In the genomic region with DNA sequence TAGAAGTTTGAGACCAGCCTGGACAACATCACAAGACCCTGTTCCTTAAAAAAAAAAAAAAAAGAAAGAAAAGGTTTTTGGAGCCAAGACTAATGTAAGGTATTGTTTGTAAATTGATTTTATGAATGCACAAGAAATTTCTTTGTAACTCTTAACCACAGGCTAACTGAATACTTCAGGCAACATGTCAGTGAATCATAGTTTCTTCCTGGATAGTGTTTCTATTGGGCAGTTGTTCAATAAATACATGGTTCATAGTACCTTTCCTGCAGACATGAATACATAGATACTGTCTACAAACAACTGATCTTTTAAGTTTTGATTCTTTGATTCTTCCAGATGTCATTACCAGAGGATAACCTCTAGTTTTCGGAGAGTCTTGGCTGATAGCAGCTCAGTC, we compare ENCODE assay signal across 16 cellular contexts. TPM values are rescaled to one million over a fixed set of nuclear protein-coding genes. Genes with fewer than 3 reads are reported as not detected.
A peak's percentile ranks its signal among the peaks of the same experiment; 100 is the strongest.
DNase-seq lines count a peak whose midpoint lies in the region; ATAC-seq and TF ChIP-seq lines count a peak whose summit lies in the region.
"Had no signal": no experiment of that assay in that cellular context is flagged by ENCODE, and none has a peak within 500 bp of the region (broad histone marks: within the 10 kb centered on the region; RNA-seq: fewer than 3 reads in every experiment).

No MANE protein-coding gene starts in this region.

- H3K36me3 Mint-ChIP-seq in T-cell: peaks cover 22% of the 10 kb centered on the region

- TF ChIP-seq CTCF in AG04450 (IDR thresholded peaks at IDR 0.05; ENCODE audit: low read depth, low read length): no peak
- no peak for TF ChIP-seq CTCF in fibroblast of the aortic adventitia (IDR thresholded peaks at IDR 0.05; ENCODE audit: insufficient read depth, low read length)

- H3K27me3 ChIP-seq in AG04450 (ENCODE audit: control insufficient read depth, insufficient read depth, low read length): no peaks in the 10 kb centered on the region
- H3K27me3 ChIP-seq: colonic mucosa, MG63 had no signal

- no peaks in the 10 kb centered on the region for H3K9me3 ChIP-seq in AG04450 (ENCODE audit: control insufficient read depth, insufficient read depth, low read length)
- H3K9me3 ChIP-seq: colonic mucosa, MG63 had no signal

- no peak overlapping the region for H3K4me3 Mint-ChIP-seq in T-cell
- H3K4me3 Mint-ChIP-seq: activated naive CD4-positive, alpha-beta T cell treated with anti-CD3 and anti-CD28 coated beads, Interleukin-2, amount 10 ng/mL, durations not matched to agents 7 days and 5 days had no signal

- H3K4me3 ChIP-seq in AG04450 (ENCODE audit: low read depth, low read length) (no peak overlapping the region), fibroblast of the aortic adventitia (ENCODE audit: low read depth, low read length) (no peak overlapping the region)
- H3K4me3 ChIP-seq: colonic mucosa, MG63 had no signal

- peaks cover 31 to 38% (median 37%) of the 10 kb centered on the region in 3 donors for H3K4me1 Mint-ChIP-seq in T-cell

- CTCF ChIA-PET in AG04450 (lab: Charles Lee) (interaction anchor here (0.8 kb wide), 1 partner anchor 185 kb away, joined by 3 read pairs; a partner anchor contains a TSS), T-cell (lab: Charles Lee) (interaction anchor here (0.6 to 1.0 kb wide), 3 partner anchors 12 to 43 kb away, joined by 3 read pairs; no protein-coding TSS in a partner anchor)

- ATAC-seq in T-cell (replicated peaks in 1 of 4): no peak

- DNase-seq in AG04450 (ENCODE audit: low read depth, low spot score) (no peak), GM03348 (ENCODE audit: low spot score) (peak; percentile 64), amniotic epithelial cell (ENCODE audit: low read depth) (peak; percentile 32), fibroblast of the aortic adventitia (ENCODE audit: low read depth) (peak; percentile 61), NCI-H446 (lab: John Stamatoyannopoulos, UW) (no peak), T-cell (no peak), NCI-H146 (lab: John Stamatoyannopoulos, UW) (no peak)
- no peak for DNase-seq in activated naive CD4-positive, alpha-beta T cell (lab: John Stamatoyannopoulos, UW)
- DNase-seq: activated naive CD4-positive, alpha-beta T cell treated with anti-CD3 and anti-CD28 coated beads, Interleukin-2, amount 10 ng/mL, durations not matched to agents 7 days and 5 days; colonic mucosa; GF-D8; MG63; NCI-H2171 treated with DMSO at 0.1 percent for 48 hours; stimulated activated naive CD4-positive, alpha-beta T cell treated with Interleukin-2 at 50 U/mL for 16 hours; T-helper 2 cell had no signal

- peak overlapping the region in 1 of 2 donors; percentile 64 for H3K27ac Mint-ChIP-seq in T-cell
- H3K27ac Mint-ChIP-seq: activated naive CD4-positive, alpha-beta T cell treated with anti-CD3 and anti-CD28 coated beads, Interleukin-2, amount 10 ng/mL, durations not matched to agents 7 days and 5 days had no signal

- H3K27me3 Mint-ChIP-seq in T-cell: no peaks in the 10 kb centered on the region
- H3K27me3 Mint-ChIP-seq: activated naive CD4-positive, alpha-beta T cell treated with anti-CD3 and anti-CD28 coated beads, Interleukin-2, amount 10 ng/mL, durations not matched to agents 7 days and 5 days had no signal

- peak overlapping the region; percentile 65 for H3K27ac ChIP-seq in AG04450 (ENCODE audit: low read depth, low read length)
- H3K27ac ChIP-seq: colonic mucosa, HL-60 had no signal

- POLR2A ChIA-PET in AG04450 (lab: Yijun Ruan, JAX): interaction anchor here (0.9 to 1.7 kb wide), 2 partner anchors 11 to 12 kb away, joined by 3 to 10 read pairs; a partner anchor contains a TSS
- POLR2A ChIA-PET in T-cell (lab: Charles Lee): interaction anchor here in 1 of 2 donors (0.7 kb wide), 1 partner anchor 9 kb away, joined by 3 read pairs; no protein-coding TSS in a partner anchor

- H3K9me3 Mint-ChIP-seq in T-cell: no peaks in the 10 kb centered on the region
- H3K9me3 Mint-ChIP-seq: activated naive CD4-positive, alpha-beta T cell treated with anti-CD3 and anti-CD28 coated beads, Interleukin-2, amount 10 ng/mL, durations not matched to agents 7 days and 5 days had no signal

RNA-seq across cellular contexts. Expression of a gene that starts 11.6 kb away (rescaled TPM):
- polyA plus RNA-seq in AG04450 (2011; rRNA removed): 122 and 141 TPM in 2 replicates
- 60.5 and 78.0 TPM in 2 replicates for polyA minus RNA-seq in AG04450 (2011; rRNA and poly(A)+ RNA removed)
- total RNA-seq in fibroblast of the aortic adventitia (ENCODE audit: low replicate concordance): 76.3 and 157 TPM in 2 replicates
- 100 to 1,000 TPM; 110 to 141 (median 123) TPM for total RNA-seq in T-cell

RNA-seq across cellular contexts. Expression of a gene that starts 12.2 kb away (rescaled TPM):
- polyA plus RNA-seq in AG04450 (2011; rRNA removed): 52.2 and 68.9 TPM in 2 replicates
- 33.4 and 40.0 TPM in 2 replicates for polyA minus RNA-seq in AG04450 (2011; rRNA and poly(A)+ RNA removed)
- total RNA-seq in fibroblast of the aortic adventitia (ENCODE audit: low replicate concordance): 70.2 and 264 TPM in 2 replicates
- total RNA-seq in T-cell: 10 to 100 TPM; 25.4 to 37.0 (median 33.0) TPM

RNA-seq across cellular contexts. Expression of a gene that starts 41.7 kb away (rescaled TPM):
- polyA plus RNA-seq in AG04450 (2011; rRNA removed): 179 and 220 TPM in 2 replicates
- 190 and 197 TPM in 2 replicates for polyA minus RNA-seq in AG04450 (2011; rRNA and poly(A)+ RNA removed)
- 60.9 and 68.2 TPM in 2 replicates for total RNA-seq in fibroblast of the aortic adventitia (ENCODE audit: low replicate concordance)
- 100 to 1,000 TPM in 3 of 5 donors, 10 to 100 TPM in 2; 83.9 to 114 (median 107) TPM for total RNA-seq in T-cell

RNA-seq across cellular contexts. Expression of a gene that starts 41.9 kb away (rescaled TPM):
- polyA plus RNA-seq in AG04450 (2011; rRNA removed): 54.2 and 58.4 TPM in 2 replicates
- 70.5 and 94.3 TPM in 2 replicates for polyA minus RNA-seq in AG04450 (2011; rRNA and poly(A)+ RNA removed)
- 39.8 and 80.7 TPM in 2 replicates for total RNA-seq in fibroblast of the aortic adventitia (ENCODE audit: low replicate concordance)
- total RNA-seq in T-cell: 10 to 100 TPM; 39.4 to 64.9 (median 53.3) TPM

RNA-seq across cellular contexts. Expression of a gene that starts 44.0 kb away (rescaled TPM):
- polyA plus RNA-seq in AG04450 (2011; rRNA removed): 28.0 and 28.1 TPM in 2 replicates
- polyA minus RNA-seq in AG04450 (2011; rRNA and poly(A)+ RNA removed): 25.8 and 27.9 TPM in 2 replicates
- total RNA-seq in fibroblast of the aortic adventitia (ENCODE audit: low replicate concordance): 36.4 and 39.5 TPM in 2 replicates
- total RNA-seq in T-cell: 10 to 100 TPM; 46.9 to 58.8 (median 48.6) TPM

Comparison
In these comparisons a context has a peak if more than half of its experiments do, and no peak if none do; other contexts are left out.
1. DNase-seq: peak in GM03348 (single experiment), amniotic epithelial cell (single experiment) and fibroblast of the aortic adventitia (single experiment); none in AG04450 (single experiment), NCI-H446 (0 of 2), activated naive CD4-positive, alpha-beta T cell (0 of 4), T-cell (0 of 34) and NCI-H146 (single experiment).